ENCODE assay signal across 8 cellular contexts in the genomic region with DNA sequence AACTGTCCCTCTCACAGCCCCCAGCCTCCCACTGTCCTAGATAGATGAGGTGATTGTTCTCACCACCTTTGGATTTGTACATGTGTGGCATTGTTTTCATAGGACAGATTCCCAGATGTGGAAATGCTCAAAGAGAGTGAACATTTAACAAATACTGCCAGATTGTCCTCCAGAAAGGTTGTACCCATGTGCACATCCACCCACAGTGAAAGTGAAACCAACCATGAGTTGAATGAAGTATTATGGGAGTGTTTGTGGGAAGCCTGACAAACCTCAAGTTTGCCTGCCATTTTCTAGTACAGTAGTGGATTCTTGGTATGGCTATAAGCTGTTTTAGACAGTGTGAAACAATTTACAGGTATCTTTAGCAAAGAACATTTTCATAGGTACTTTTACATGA. TPM values are rescaled to one million over a fixed set of nuclear protein-coding genes. Genes with fewer than 3 reads are reported as not detected.
DNase-seq lines count a peak whose midpoint lies in the region; ATAC-seq, FAIRE-seq and TF ChIP-seq lines count a peak whose summit lies in the region.

No MANE protein-coding gene starts in this region.

- POLR2A ChIA-PET in activated CD4-positive, alpha-beta T cell treated with anti-CD3 and anti-CD28 coated beads, Interleukin-2, amount 10 ng/mL, durations not matched to agents 7 days and 5 days (lab: Charles Lee) = no interaction called here

- H3K36me3 Mint-ChIP-seq in activated CD4-positive, alpha-beta T cell treated with anti-CD3 and anti-CD28 coated beads, Interleukin-2, amount 10 ng/mL, durations not matched to agents 7 days and 5 days (ENCODE audit: low read depth) = peaks cover 14% of the 10 kb centered on the region

- TF ChIP-seq CTCF in liver (IDR thresholded peaks at IDR 0.05; ENCODE audit: low read depth, low read length, missing input control) = no peak

- no peaks in the 10 kb centered on the region for H3K27me3 Mint-ChIP-seq in activated CD4-positive, alpha-beta T cell treated with anti-CD3 and anti-CD28 coated beads, Interleukin-2, amount 10 ng/mL, durations not matched to agents 7 days and 5 days

- TF ChIP-seq RAD21 in liver (IDR thresholded peaks at IDR 0.05) = peak; percentile 29 to 30

- no peaks in the 10 kb centered on the region for H3K36me3 ChIP-seq in liver (ENCODE audit: control insufficient read depth in 4 of 4, insufficient read depth in 3 of 4, low read depth in 1 of 4, low read length in 3 of 4)

- DNase-seq in GM18507 (ENCODE audit: extremely low spot score, insufficient read length, low read depth) (no peak), foreskin melanocyte (no peak), NCI-H748 treated with DMSO at 0.1 percent for 48 hours (lab: John Stamatoyannopoulos, UW) (no peak), NOMO-1 treated with dmso at 0.1 percent for 144 hours (lab: John Stamatoyannopoulos, UW; ENCODE audit: unreplicated experiment) (no peak), NK-92 (lab: John Stamatoyannopoulos, UW; ENCODE audit: unreplicated experiment) (no peak)
- DNase-seq in activated CD4-positive, alpha-beta T cell treated with anti-CD3 and anti-CD28 coated beads, Interleukin-2, amount 10 ng/mL, durations not matched to agents 7 days and 5 days = peak; percentile 67

- CTCF ChIA-PET in activated CD4-positive, alpha-beta T cell treated with anti-CD3 and anti-CD28 coated beads, Interleukin-2, amount 10 ng/mL, durations not matched to agents 7 days and 5 days (lab: Charles Lee) = no interaction called here

- peak; percentile 65 for ATAC-seq in HG02798 (IDR thresholded peaks at IDR 0.05; ENCODE audit: poor library complexity, unreplicated experiment)

- peaks cover 0 to 8% (median 5%) of the 10 kb centered on the region in 4 donors for H3K4me1 ChIP-seq in liver (ENCODE audit: control insufficient read depth in 4 of 4, insufficient read depth in 4 of 4, low read length in 3 of 4)

- peak; percentile 84 for FAIRE-seq in GM18507 (lab: Jason Lieb, UNC)

- H3K9me3 ChIP-seq in liver (ENCODE audit: control insufficient read depth in 4 of 4, low read length in 3 of 4) = no peaks in the 10 kb centered on the region

- H3K4me1 Mint-ChIP-seq in activated CD4-positive, alpha-beta T cell treated with anti-CD3 and anti-CD28 coated beads, Interleukin-2, amount 10 ng/mL, durations not matched to agents 7 days and 5 days = peaks cover 36% of the 10 kb centered on the region

- no peak overlapping the region for H3K4me3 Mint-ChIP-seq in activated CD4-positive, alpha-beta T cell treated with anti-CD3 and anti-CD28 coated beads, Interleukin-2, amount 10 ng/mL, durations not matched to agents 7 days and 5 days

- H3K27ac ChIP-seq in liver (ENCODE audit: low read depth in 1 of 2, low read length in 2 of 2) = peak overlapping the region; percentile 46 to 52

- H3K27ac Mint-ChIP-seq in activated CD4-positive, alpha-beta T cell treated with anti-CD3 and anti-CD28 coated beads, Interleukin-2, amount 10 ng/mL, durations not matched to agents 7 days and 5 days = peak overlapping the region; percentile 70

- H3K9ac ChIP-seq in liver (ENCODE audit: low read depth in 1 of 2, low read length in 2 of 2) = no peak overlapping the region

- H3K4me3 ChIP-seq in liver (ENCODE audit: low read depth in 1 of 3, low read length in 3 of 3) = peak overlapping the region in 1 of 3 donors; percentile 9

- H3K27me3 ChIP-seq in liver (ENCODE audit: control insufficient read depth in 4 of 4, insufficient read depth in 4 of 4, low read length in 3 of 4) = no peaks in the 10 kb centered on the region

- peaks cover 6% of the 10 kb centered on the region for H3K9me3 Mint-ChIP-seq in activated CD4-positive, alpha-beta T cell treated with anti-CD3 and anti-CD28 coated beads, Interleukin-2, amount 10 ng/mL, durations not matched to agents 7 days and 5 days

TF ChIP-seq in liver, 16 proteins besides CTCF, POLR2A, EP300 and RAD21:
- TF ChIP-seq FOXA1 (IDR thresholded peaks at IDR 0.05) = peak; percentile 32
- peak; percentile 70 for TF ChIP-seq SP1 (IDR thresholded peaks at IDR 0.05)
- TF ChIP-seq GABPA (IDR thresholded peaks at IDR 0.05 in 1 of 2, conservative IDR thresholded peaks at IDR 0.05 in 1 of 2) = no peak
- no peak for TF ChIP-seq TAF1 (conservative IDR thresholded peaks at IDR 0.05)
- TF ChIP-seq, protein P1, sequence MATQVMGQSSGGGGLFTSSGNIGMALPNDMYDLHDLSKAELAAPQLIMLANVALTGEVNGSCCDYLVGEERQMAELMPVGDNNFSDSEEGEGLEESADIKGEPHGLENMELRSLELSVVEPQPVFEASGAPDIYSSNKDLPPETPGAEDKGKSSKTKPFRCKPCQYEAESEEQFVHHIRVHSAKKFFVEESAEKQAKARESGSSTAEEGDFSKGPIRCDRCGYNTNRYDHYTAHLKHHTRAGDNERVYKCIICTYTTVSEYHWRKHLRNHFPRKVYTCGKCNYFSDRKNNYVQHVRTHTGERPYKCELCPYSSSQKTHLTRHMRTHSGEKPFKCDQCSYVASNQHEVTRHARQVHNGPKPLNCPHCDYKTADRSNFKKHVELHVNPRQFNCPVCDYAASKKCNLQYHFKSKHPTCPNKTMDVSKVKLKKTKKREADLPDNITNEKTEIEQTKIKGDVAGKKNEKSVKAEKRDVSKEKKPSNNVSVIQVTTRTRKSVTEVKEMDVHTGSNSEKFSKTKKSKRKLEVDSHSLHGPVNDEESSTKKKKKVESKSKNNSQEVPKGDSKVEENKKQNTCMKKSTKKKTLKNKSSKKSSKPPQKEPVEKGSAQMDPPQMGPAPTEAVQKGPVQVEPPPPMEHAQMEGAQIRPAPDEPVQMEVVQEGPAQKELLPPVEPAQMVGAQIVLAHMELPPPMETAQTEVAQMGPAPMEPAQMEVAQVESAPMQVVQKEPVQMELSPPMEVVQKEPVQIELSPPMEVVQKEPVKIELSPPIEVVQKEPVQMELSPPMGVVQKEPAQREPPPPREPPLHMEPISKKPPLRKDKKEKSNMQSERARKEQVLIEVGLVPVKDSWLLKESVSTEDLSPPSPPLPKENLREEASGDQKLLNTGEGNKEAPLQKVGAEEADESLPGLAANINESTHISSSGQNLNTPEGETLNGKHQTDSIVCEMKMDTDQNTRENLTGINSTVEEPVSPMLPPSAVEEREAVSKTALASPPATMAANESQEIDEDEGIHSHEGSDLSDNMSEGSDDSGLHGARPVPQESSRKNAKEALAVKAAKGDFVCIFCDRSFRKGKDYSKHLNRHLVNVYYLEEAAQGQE (IDR thresholded peaks at IDR 0.05) = peak; percentile 68
- TF ChIP-seq NR2F2 (IDR thresholded peaks at IDR 0.05) = no peak
- TF ChIP-seq YY1 (IDR thresholded peaks at IDR 0.05) = peak; percentile 88
- peak; percentile 58 to 67 for TF ChIP-seq HNF4A (conservative IDR thresholded peaks at IDR 0.05)
- TF ChIP-seq EGR1 (IDR thresholded peaks at IDR 0.05; ENCODE audit: low read depth in 2 of 2) = no peak
- peak; percentile 59 for TF ChIP-seq FOXA2 (IDR thresholded peaks at IDR 0.05)
- no peak for TF ChIP-seq JUND (IDR thresholded peaks at IDR 0.05)
- TF ChIP-seq RXRA (IDR thresholded peaks at IDR 0.05) = peak; percentile 50 to 71
- TF ChIP-seq, protein P2, sequence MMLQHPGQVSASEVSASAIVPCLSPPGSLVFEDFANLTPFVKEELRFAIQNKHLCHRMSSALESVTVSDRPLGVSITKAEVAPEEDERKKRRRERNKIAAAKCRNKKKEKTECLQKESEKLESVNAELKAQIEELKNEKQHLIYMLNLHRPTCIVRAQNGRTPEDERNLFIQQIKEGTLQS (IDR thresholded peaks at IDR 0.05) = no peak
- TF ChIP-seq, protein P3, sequence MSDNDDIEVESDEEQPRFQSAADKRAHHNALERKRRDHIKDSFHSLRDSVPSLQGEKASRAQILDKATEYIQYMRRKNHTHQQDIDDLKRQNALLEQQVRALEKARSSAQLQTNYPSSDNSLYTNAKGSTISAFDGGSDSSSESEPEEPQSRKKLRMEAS (IDR thresholded peaks at IDR 0.05) = peak; percentile 78
- TF ChIP-seq HNF4G (IDR thresholded peaks at IDR 0.05) = no peak
- TF ChIP-seq, protein P4, sequence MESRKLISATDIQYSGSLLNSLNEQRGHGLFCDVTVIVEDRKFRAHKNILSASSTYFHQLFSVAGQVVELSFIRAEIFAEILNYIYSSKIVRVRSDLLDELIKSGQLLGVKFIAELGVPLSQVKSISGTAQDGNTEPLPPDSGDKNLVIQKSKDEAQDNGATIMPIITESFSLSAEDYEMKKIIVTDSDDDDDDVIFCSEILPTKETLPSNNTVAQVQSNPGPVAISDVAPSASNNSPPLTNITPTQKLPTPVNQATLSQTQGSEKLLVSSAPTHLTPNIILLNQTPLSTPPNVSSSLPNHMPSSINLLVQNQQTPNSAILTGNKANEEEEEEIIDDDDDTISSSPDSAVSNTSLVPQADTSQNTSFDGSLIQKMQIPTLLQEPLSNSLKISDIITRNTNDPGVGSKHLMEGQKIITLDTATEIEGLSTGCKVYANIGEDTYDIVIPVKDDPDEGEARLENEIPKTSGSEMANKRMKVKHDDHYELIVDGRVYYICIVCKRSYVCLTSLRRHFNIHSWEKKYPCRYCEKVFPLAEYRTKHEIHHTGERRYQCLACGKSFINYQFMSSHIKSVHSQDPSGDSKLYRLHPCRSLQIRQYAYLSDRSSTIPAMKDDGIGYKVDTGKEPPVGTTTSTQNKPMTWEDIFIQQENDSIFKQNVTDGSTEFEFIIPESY (IDR thresholded peaks at IDR 0.05) = peak; percentile 73

RNA-seq across cellular contexts. Expression of a gene that starts 42.7 kb away (rescaled TPM):
- 1 to 10 TPM; 3.3 to 4.8 TPM for total RNA-seq in activated CD4-positive, alpha-beta T cell treated with anti-CD3 and anti-CD28 coated beads, Interleukin-2, amount 10 ng/mL, durations not matched to agents 7 days and 5 days
- 1 to 10 TPM; 4.1 to 9.2 TPM for total RNA-seq in liver
- polyA plus RNA-seq in liver = 1 to 10 TPM; 2.9 to 3.5 TPM
